Comparison of ENCODE assay signal across 12 cellular contexts in genomic region chr11:48051217-48051848, GRCh38.
DNase-seq lines count a peak whose midpoint lies in the region; ATAC-seq and TF ChIP-seq lines count a peak whose summit lies in the region.
"Had no signal": no experiment of that assay in that cellular context is flagged by ENCODE, and none has a peak within 500 bp of the region (broad histone marks: within the 10 kb centered on the region; RNA-seq: fewer than 3 reads in every experiment).

No MANE protein-coding gene starts in this region.

- ATAC-seq in T-cell (replicated peaks in 1 of 4) (no peak), upper lobe of right lung (no peak)

- no peaks in the 10 kb centered on the region for H3K27me3 Mint-ChIP-seq in activated naive CD4-positive, alpha-beta T cell treated with anti-CD3 and anti-CD28 coated beads for 36 hours (ENCODE audit: low read depth)
- H3K27me3 Mint-ChIP-seq in T-cell: no peaks in the 10 kb centered on the region

- no peak for DNase-seq in activated naive CD4-positive, alpha-beta T cell treated with anti-CD3 and anti-CD28 coated beads for 36 hours
- no peak for DNase-seq in activated naive CD4-positive, alpha-beta T cell treated with anti-CD3 and anti-CD28 coated beads, Interleukin-2, amount 50 U/mL, for 16 hours
- no peak for DNase-seq in T-cell
- DNase-seq in iris pigment epithelial cell (ENCODE audit: low read depth): peak; percentile 50
- no peak for DNase-seq in upper lobe of right lung
- DNase-seq in NCI-H2107 (lab: John Stamatoyannopoulos, UW): no peak
- no peak for DNase-seq in stimulated activated CD4-positive, alpha-beta T cell treated with anti-CD3 and anti-CD28 coated beads, Interleukin-2, amount 100 ng/mL, for 48 hours
- DNase-seq in SW 1271 (lab: John Stamatoyannopoulos, UW): no peak
- DNase-seq: activated CD8-positive, alpha-beta memory T cell treated with anti-CD3 and anti-CD28 coated beads, Interleukin-2, amount 50 U/mL, for 48 hours; effector CD4-positive, alpha-beta T cell; GDM1; NCI-H1930 had no signal

- no peaks in the 10 kb centered on the region for H3K9me3 ChIP-seq in upper lobe of right lung

- H3K36me3 ChIP-seq in upper lobe of right lung: no peaks in the 10 kb centered on the region

- intact Hi-C loops in activated naive CD4-positive, alpha-beta T cell treated with anti-CD3 and anti-CD28 coated beads for 36 hours (cut with micrococcal nuclease): no loop called here
- intact Hi-C loops in upper lobe of right lung (cut with DNase I): no loop called here

- H3K27ac ChIP-seq in upper lobe of right lung: peak overlapping the region; percentile 32

- POLR2A ChIA-PET in T-cell (lab: Charles Lee): no interaction called here

- peaks cover 2% of the 10 kb centered on the region for H3K36me3 Mint-ChIP-seq in activated naive CD4-positive, alpha-beta T cell treated with anti-CD3 and anti-CD28 coated beads for 36 hours (ENCODE audit: low read depth)
- H3K36me3 Mint-ChIP-seq in T-cell: peaks cover 9% of the 10 kb centered on the region

- no peaks in the 10 kb centered on the region for H3K27me3 ChIP-seq in upper lobe of right lung

- CTCF ChIA-PET in activated naive CD4-positive, alpha-beta T cell treated with anti-CD3 and anti-CD28 coated beads for 36 hours (lab: Charles Lee): interaction anchor here (1.2 to 1.3 kb wide), 3 partner anchors 8 to 22 kb away, joined by 3 to 7 read pairs (median 3); no protein-coding TSS in a partner anchor
- CTCF ChIA-PET in T-cell (lab: Charles Lee): interaction anchor here in 1 of 2 donors (0.6 kb wide), 1 partner anchor 116 kb away, joined by 4 read pairs; no protein-coding TSS in a partner anchor

- no peak overlapping the region for H3K4me3 ChIP-seq in upper lobe of right lung

- no peak for TF ChIP-seq CTCF in upper lobe of right lung (IDR thresholded peaks at IDR 0.05)

- no peak overlapping the region for H3K4me3 Mint-ChIP-seq in activated naive CD4-positive, alpha-beta T cell treated with anti-CD3 and anti-CD28 coated beads for 36 hours
- H3K4me3 Mint-ChIP-seq in T-cell: peak overlapping the region in 1 of 3 donors; percentile 34

- H3K4me1 ChIP-seq in upper lobe of right lung: peaks cover 60% of the 10 kb centered on the region

- no peaks in the 10 kb centered on the region for H3K9me3 Mint-ChIP-seq in activated naive CD4-positive, alpha-beta T cell treated with anti-CD3 and anti-CD28 coated beads for 36 hours
- H3K9me3 Mint-ChIP-seq in T-cell: no peaks in the 10 kb centered on the region

- H3K27ac Mint-ChIP-seq in activated naive CD4-positive, alpha-beta T cell treated with anti-CD3 and anti-CD28 coated beads for 36 hours: peak overlapping the region; percentile 48
- H3K27ac Mint-ChIP-seq in T-cell: peak overlapping the region; percentile 76 to 81

- H3K4me1 Mint-ChIP-seq in activated naive CD4-positive, alpha-beta T cell treated with anti-CD3 and anti-CD28 coated beads for 36 hours (ENCODE audit: low read depth): peaks cover 69% of the 10 kb centered on the region
- H3K4me1 Mint-ChIP-seq in T-cell: peaks cover 69 to 72% (median 72%) of the 10 kb centered on the region in 3 donors
